In genomic region chr10:27899058-27899457, GRCh38 we compare ENCODE assay signal across 2 cellular contexts.
TF ChIP-seq lines count a peak whose summit lies in the region.

No MANE protein-coding gene starts in this region.

TF ChIP-seq in H1, 55 proteins besides CTCF, POLR2A, EP300 and RAD21:
- TF ChIP-seq CBX5 (IDR thresholded peaks at IDR 0.05; ENCODE audit: low read depth, low read length) (no peak), POLR2AphosphoS5 (IDR thresholded peaks at IDR 0.05; ENCODE audit: low read depth, low read length) (no peak), GABPA (IDR thresholded peaks at IDR 0.05; ENCODE audit: borderline replicate concordance, insufficient read depth, low read length) (no peak), KDM4A (IDR thresholded peaks at IDR 0.05; ENCODE audit: low read depth, low read length, severe bottlenecking) (no peak), SRF (IDR thresholded peaks at IDR 0.05; ENCODE audit: low read depth, low read length) (no peak), TBP (IDR thresholded peaks at IDR 0.05; ENCODE audit: low read depth, low read length) (no peak), SUZ12 (IDR thresholded peaks at IDR 0.05; ENCODE audit: low read length) (no peak), CHD2 (IDR thresholded peaks at IDR 0.05; ENCODE audit: low read length) (no peak), KDM1A (IDR thresholded peaks at IDR 0.05; ENCODE audit: borderline replicate concordance, low read length) (no peak), TAF7 (optimal IDR thresholded peaks at IDR 0.05; ENCODE audit: borderline replicate concordance, low read depth, low read length) (no peak), HDAC6 (IDR thresholded peaks at IDR 0.05; ENCODE audit: low read depth, low read length) (no peak), ZNF274 (IDR thresholded peaks at IDR 0.05; ENCODE audit: borderline replicate concordance, extremely low read depth, low read length) (no peak), TAF1 (IDR thresholded peaks at IDR 0.05; ENCODE audit: low read depth, low read length) (no peak), TEAD4 (IDR thresholded peaks at IDR 0.05; ENCODE audit: low read depth, low read length) (no peak)

TF ChIP-seq in SK-N-SH, 30 proteins besides CTCF, POLR2A, EP300 and RAD21:
- TF ChIP-seq, protein P1, sequence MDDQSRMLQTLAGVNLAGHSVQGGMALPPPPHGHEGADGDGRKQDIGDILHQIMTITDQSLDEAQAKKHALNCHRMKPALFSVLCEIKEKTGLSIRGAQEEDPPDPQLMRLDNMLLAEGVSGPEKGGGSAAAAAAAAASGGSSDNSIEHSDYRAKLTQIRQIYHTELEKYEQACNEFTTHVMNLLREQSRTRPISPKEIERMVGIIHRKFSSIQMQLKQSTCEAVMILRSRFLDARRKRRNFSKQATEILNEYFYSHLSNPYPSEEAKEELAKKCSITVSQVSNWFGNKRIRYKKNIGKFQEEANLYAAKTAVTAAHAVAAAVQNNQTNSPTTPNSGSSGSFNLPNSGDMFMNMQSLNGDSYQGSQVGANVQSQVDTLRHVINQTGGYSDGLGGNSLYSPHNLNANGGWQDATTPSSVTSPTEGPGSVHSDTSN (IDR thresholded peaks at IDR 0.05), result no peak
- no peak for TF ChIP-seq TAF1 (IDR thresholded peaks at IDR 0.05; ENCODE audit: borderline replicate concordance, low read depth, low read length)
- no peak for TF ChIP-seq RXRA (IDR thresholded peaks at IDR 0.05; ENCODE audit: borderline replicate concordance, low read depth)
- no peak for TF ChIP-seq FOSL2 (IDR thresholded peaks at IDR 0.05; ENCODE audit: borderline replicate concordance, low read depth)
- TF ChIP-seq, protein P2, sequence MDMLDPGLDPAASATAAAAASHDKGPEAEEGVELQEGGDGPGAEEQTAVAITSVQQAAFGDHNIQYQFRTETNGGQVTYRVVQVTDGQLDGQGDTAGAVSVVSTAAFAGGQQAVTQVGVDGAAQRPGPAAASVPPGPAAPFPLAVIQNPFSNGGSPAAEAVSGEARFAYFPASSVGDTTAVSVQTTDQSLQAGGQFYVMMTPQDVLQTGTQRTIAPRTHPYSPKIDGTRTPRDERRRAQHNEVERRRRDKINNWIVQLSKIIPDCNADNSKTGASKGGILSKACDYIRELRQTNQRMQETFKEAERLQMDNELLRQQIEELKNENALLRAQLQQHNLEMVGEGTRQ (IDR thresholded peaks at IDR 0.05; ENCODE audit: borderline replicate concordance, low read depth, low read length), result no peak
- no peak for TF ChIP-seq POLR2AphosphoS5 (IDR thresholded peaks at IDR 0.05; ENCODE audit: low read depth, low read length)
- TF ChIP-seq NFIC (IDR thresholded peaks at IDR 0.05; ENCODE audit: borderline replicate concordance), result no peak
- no peak for TF ChIP-seq GATA2 (CRISPR knock-in tag; IDR thresholded peaks at IDR 0.05)
- no peak for TF ChIP-seq TEAD4 (IDR thresholded peaks at IDR 0.05; ENCODE audit: borderline replicate concordance, insufficient read depth)
- TF ChIP-seq NRF1 (IDR thresholded peaks at IDR 0.05; ENCODE audit: low read depth, low read length), result no peak
- TF ChIP-seq MEF2A (IDR thresholded peaks at IDR 0.05; ENCODE audit: borderline replicate concordance, low read depth), result no peak
- TF ChIP-seq FOXM1 (IDR thresholded peaks at IDR 0.05; ENCODE audit: low read depth), result no peak
